Comparison of ENCODE assay signal across 20 cellular contexts in genomic region chr7:155270876-155271275, GRCh38. TPM values are rescaled to one million over a fixed set of nuclear protein-coding genes. Genes with fewer than 3 reads are reported as not detected.
A peak's percentile ranks its signal among the peaks of the same experiment; 100 is the strongest.
DNase-seq lines count a peak whose midpoint lies in the region; ATAC-seq and TF ChIP-seq lines count a peak whose summit lies in the region.
"Had no signal": no experiment of that assay in that cellular context is flagged by ENCODE, and none has a peak within 500 bp of the region (broad histone marks: within the 10 kb centered on the region; RNA-seq: fewer than 3 reads in every experiment).

No MANE protein-coding gene starts in this region.

- POLR2A ChIA-PET in activated CD4-positive, alpha-beta memory T cell treated with anti-CD3 and anti-CD28 coated beads, Interleukin-2, amount 10 ng/mL, durations not matched to agents 7 days and 5 days (lab: Charles Lee), result no interaction called here
- POLR2A ChIA-PET in activated CD4-positive, alpha-beta memory T cell treated with anti-CD3 and anti-CD28 coated beads for 36 hours (lab: Charles Lee), result no interaction called here

- CTCF ChIA-PET in activated CD4-positive, alpha-beta memory T cell treated with anti-CD3 and anti-CD28 coated beads, Interleukin-2, amount 10 ng/mL, durations not matched to agents 7 days and 5 days (lab: Charles Lee), result no interaction called here
- CTCF ChIA-PET in activated CD4-positive, alpha-beta memory T cell treated with anti-CD3 and anti-CD28 coated beads for 36 hours (lab: Charles Lee), result no interaction called here

- TF ChIP-seq CTCF in brain microvascular endothelial cell (IDR thresholded peaks at IDR 0.05; ENCODE audit: low read depth, low read length, missing control alignments), result no peak
- no peak for TF ChIP-seq CTCF in type B pancreatic cell (conservative IDR thresholded peaks at IDR 0.05)

- H3K27ac ChIP-seq in brain microvascular endothelial cell, result peak overlapping the region; percentile 68
- H3K27ac ChIP-seq: A549 had no signal

- H3K4me3 ChIP-seq in Jurkat, Clone E6-1 (ENCODE audit: low read length), result no peak overlapping the region
- H3K4me3 ChIP-seq in brain microvascular endothelial cell (ENCODE audit: low read depth, low read length), result no peak overlapping the region
- H3K4me3 ChIP-seq: A549, GM23338, HAP-1 had no signal

- in situ Hi-C loops in brain microvascular endothelial cell (cut with HindIII; ENCODE audit: low pct_ligation_motif_present, low sequenced_read_pairs), result no loop called here

- peak overlapping the region; percentile 14 for H3K27ac Mint-ChIP-seq in activated CD4-positive, alpha-beta memory T cell treated with anti-CD3 and anti-CD28 coated beads, Interleukin-2, amount 10 ng/mL, durations not matched to agents 7 days and 5 days
- H3K27ac Mint-ChIP-seq in activated CD4-positive, alpha-beta memory T cell treated with anti-CD3 and anti-CD28 coated beads for 36 hours, result no peak overlapping the region
- peak overlapping the region; percentile 69 for H3K27ac Mint-ChIP-seq in T-helper 2 cell treated with Interferon-gamma antibody and Interleukin-4, amounts not matched to agents 5 μg/mL and 100 μg/mL, for 36 hours
- no peak overlapping the region for H3K27ac Mint-ChIP-seq in type B pancreatic cell
- H3K27ac Mint-ChIP-seq: GM23338 had no signal

- no peaks in the 10 kb centered on the region for H3K36me3 Mint-ChIP-seq in activated CD4-positive, alpha-beta memory T cell treated with anti-CD3 and anti-CD28 coated beads, Interleukin-2, amount 10 ng/mL, durations not matched to agents 7 days and 5 days (ENCODE audit: low read depth)
- H3K36me3 Mint-ChIP-seq in activated CD4-positive, alpha-beta memory T cell treated with anti-CD3 and anti-CD28 coated beads for 36 hours, result no peaks in the 10 kb centered on the region
- H3K36me3 Mint-ChIP-seq in T-helper 2 cell treated with Interferon-gamma antibody and Interleukin-4, amounts not matched to agents 5 μg/mL and 100 μg/mL, for 36 hours (ENCODE audit: low read depth), result no peaks in the 10 kb centered on the region
- peaks cover 4% of the 10 kb centered on the region for H3K36me3 Mint-ChIP-seq in type B pancreatic cell
- H3K36me3 Mint-ChIP-seq: CD4-positive, alpha-beta memory T cell had no signal

- no peaks in the 10 kb centered on the region for H3K27me3 ChIP-seq in brain microvascular endothelial cell (replicated peaks)

- DNase-seq in activated CD4-positive, alpha-beta memory T cell treated with anti-CD3 and anti-CD28 coated beads, Interleukin-2, amount 10 ng/mL, durations not matched to agents 7 days and 5 days, result no peak
- no peak for DNase-seq in activated CD4-positive, alpha-beta memory T cell treated with anti-CD3 and anti-CD28 coated beads for 36 hours
- DNase-seq in Jurkat, Clone E6-1 (ENCODE audit: low read depth, low spot score), result peak; percentile 94
- no peak for DNase-seq in T-helper 2 cell treated with Interferon-gamma antibody and Interleukin-4, amounts not matched to agents 5 μg/mL and 100 μg/mL, for 36 hours (ENCODE audit: low spot score)
- DNase-seq in brain microvascular endothelial cell (no peak), type B pancreatic cell (ENCODE audit: extremely low spot score, unreplicated experiment) (no peak), KG1 (lab: John Stamatoyannopoulos, UW) (no peak)
- DNase-seq: 8988T; C1 segment of cervical spinal cord; Calu3; CD4-positive, alpha-beta memory T cell; COR-L47; DMS53; DMS79 treated with DMSO at 0.1 percent for 48 hours; GF-D8; HFFc6 had no signal

- no peaks in the 10 kb centered on the region for H3K36me3 ChIP-seq in brain microvascular endothelial cell (replicated peaks)
- H3K36me3 ChIP-seq: HAP-1 had no signal

- intact Hi-C loops in activated CD4-positive, alpha-beta memory T cell treated with anti-CD3 and anti-CD28 coated beads for 36 hours (cut with micrococcal nuclease), result no loop called here

- H3K4me1 Mint-ChIP-seq in activated CD4-positive, alpha-beta memory T cell treated with anti-CD3 and anti-CD28 coated beads, Interleukin-2, amount 10 ng/mL, durations not matched to agents 7 days and 5 days, result peaks cover 15% of the 10 kb centered on the region
- H3K4me1 Mint-ChIP-seq in activated CD4-positive, alpha-beta memory T cell treated with anti-CD3 and anti-CD28 coated beads for 36 hours (ENCODE audit: low read depth), result peaks cover 7% of the 10 kb centered on the region
- peaks cover 39% of the 10 kb centered on the region for H3K4me1 Mint-ChIP-seq in T-helper 2 cell treated with Interferon-gamma antibody and Interleukin-4, amounts not matched to agents 5 μg/mL and 100 μg/mL, for 36 hours (ENCODE audit: low read depth)
- no peaks in the 10 kb centered on the region for H3K4me1 Mint-ChIP-seq in type B pancreatic cell (ENCODE audit: unreplicated experiment)

- H3K9me3 Mint-ChIP-seq in activated CD4-positive, alpha-beta memory T cell treated with anti-CD3 and anti-CD28 coated beads, Interleukin-2, amount 10 ng/mL, durations not matched to agents 7 days and 5 days, result no peaks in the 10 kb centered on the region
- H3K9me3 Mint-ChIP-seq in activated CD4-positive, alpha-beta memory T cell treated with anti-CD3 and anti-CD28 coated beads for 36 hours, result no peaks in the 10 kb centered on the region
- no peaks in the 10 kb centered on the region for H3K9me3 Mint-ChIP-seq in T-helper 2 cell treated with Interferon-gamma antibody and Interleukin-4, amounts not matched to agents 5 μg/mL and 100 μg/mL, for 36 hours
- H3K9me3 Mint-ChIP-seq in type B pancreatic cell, result no peaks in the 10 kb centered on the region
- H3K9me3 Mint-ChIP-seq: CD4-positive, alpha-beta memory T cell; HFFc6 had no signal

- H3K4me3 Mint-ChIP-seq in activated CD4-positive, alpha-beta memory T cell treated with anti-CD3 and anti-CD28 coated beads, Interleukin-2, amount 10 ng/mL, durations not matched to agents 7 days and 5 days, result no peak overlapping the region
- no peak overlapping the region for H3K4me3 Mint-ChIP-seq in activated CD4-positive, alpha-beta memory T cell treated with anti-CD3 and anti-CD28 coated beads for 36 hours
- H3K4me3 Mint-ChIP-seq in T-helper 2 cell treated with Interferon-gamma antibody and Interleukin-4, amounts not matched to agents 5 μg/mL and 100 μg/mL, for 36 hours, result peak overlapping the region; percentile 36
- H3K4me3 Mint-ChIP-seq in type B pancreatic cell, result no peak overlapping the region
- H3K4me3 Mint-ChIP-seq: CD4-positive, alpha-beta memory T cell; GM23338 had no signal

- no peak for ATAC-seq in HG03469 (IDR thresholded peaks at IDR 0.05; ENCODE audit: unreplicated experiment)
- ATAC-seq: GM23338 had no signal

- H3K27me3 Mint-ChIP-seq in activated CD4-positive, alpha-beta memory T cell treated with anti-CD3 and anti-CD28 coated beads, Interleukin-2, amount 10 ng/mL, durations not matched to agents 7 days and 5 days, result peaks cover 19% of the 10 kb centered on the region
- peaks cover 12% of the 10 kb centered on the region for H3K27me3 Mint-ChIP-seq in activated CD4-positive, alpha-beta memory T cell treated with anti-CD3 and anti-CD28 coated beads for 36 hours
- H3K27me3 Mint-ChIP-seq in T-helper 2 cell treated with Interferon-gamma antibody and Interleukin-4, amounts not matched to agents 5 μg/mL and 100 μg/mL, for 36 hours (ENCODE audit: low read depth), result peaks cover 3% of the 10 kb centered on the region
- no peaks in the 10 kb centered on the region for H3K27me3 Mint-ChIP-seq in type B pancreatic cell

RNA-seq across cellular contexts. Expression of gene INSIG1, which starts 26.8 kb away (rescaled TPM):
- total RNA-seq in activated CD4-positive, alpha-beta memory T cell treated with anti-CD3 and anti-CD28 coated beads, Interleukin-2, amount 10 ng/mL, durations not matched to agents 7 days and 5 days, result 100 to 1,000 TPM; 276 to 283 TPM
- total RNA-seq in activated CD4-positive, alpha-beta memory T cell treated with anti-CD3 and anti-CD28 coated beads for 36 hours, result 10 to 100 TPM; 94.9 to 96.9 TPM
- 150 TPM for polyA plus RNA-seq in Jurkat, Clone E6-1 (2012; ENCODE audit: insufficient read depth, insufficient read length)
- 38.2 and 55.2 TPM in 2 replicates for total RNA-seq in type B pancreatic cell (ENCODE audit: low replicate concordance)

Comparison
In these comparisons a context has a peak if more than half of its experiments do, and no peak if none do; other contexts are left out.
1. H3K27ac Mint-ChIP-seq: peak in activated CD4-positive, alpha-beta memory T cell treated with anti-CD3 and anti-CD28 coated beads, Interleukin-2, amount 10 ng/mL, durations not matched to agents 7 days and 5 days (single experiment) and T-helper 2 cell treated with Interferon-gamma antibody and Interleukin-4, amounts not matched to agents 5 μg/mL and 100 μg/mL, for 36 hours (single experiment); none in activated CD4-positive, alpha-beta memory T cell treated with anti-CD3 and anti-CD28 coated beads for 36 hours (single experiment) and type B pancreatic cell (single experiment).